In the genomic region with DNA sequence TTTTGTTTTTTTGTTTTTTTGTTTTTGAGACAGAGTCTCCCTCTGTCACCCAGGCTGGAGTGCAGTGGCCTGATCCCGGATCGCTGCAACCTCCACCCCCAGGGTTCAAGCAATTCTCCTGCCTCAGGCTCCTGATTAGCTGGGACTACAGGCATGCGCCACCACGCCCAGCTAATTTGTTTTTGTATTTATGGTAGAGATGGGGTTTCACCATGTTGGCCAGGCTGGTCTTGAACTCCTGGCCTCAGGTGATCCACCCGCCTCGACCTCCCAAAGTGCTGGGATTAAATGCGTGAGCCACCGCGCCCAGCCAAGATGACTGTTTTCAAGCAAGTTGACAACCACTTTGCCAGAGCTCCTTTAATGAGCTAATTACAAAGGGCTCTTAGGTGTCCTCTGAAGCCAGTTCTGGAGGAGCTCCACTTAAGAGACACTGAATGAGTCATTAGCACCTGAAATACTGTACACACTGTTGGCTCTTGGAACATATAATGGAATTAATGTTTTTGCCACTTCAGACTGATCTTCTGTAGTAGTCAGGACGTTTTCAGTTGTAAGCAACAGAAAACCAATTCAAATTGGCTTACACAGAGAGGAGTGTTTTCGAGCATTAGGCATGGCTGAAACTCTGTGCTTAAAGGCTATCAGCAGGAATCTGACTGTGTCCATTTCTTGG, we compare ENCODE assay signal across 23 cellular contexts. TPM values are rescaled to one million over a fixed set of nuclear protein-coding genes. Genes with fewer than 3 reads are reported as not detected.
DNase-seq lines count a peak whose midpoint lies in the region; ATAC-seq and TF ChIP-seq lines count a peak whose summit lies in the region.
"Had no signal": no experiment of that assay in that cellular context is flagged by ENCODE, and none has a peak within 500 bp of the region (broad histone marks: within the 10 kb centered on the region; RNA-seq: fewer than 3 reads in every experiment).

No MANE protein-coding gene starts in this region.

- H3K27me3 ChIP-seq in GM23338 (ENCODE audit: insufficient read depth) (no peaks in the 10 kb centered on the region), H7 (ENCODE audit: control insufficient read depth, insufficient read depth, low read length) (no peaks in the 10 kb centered on the region), WERI-Rb-1 (ENCODE audit: insufficient read depth, low read depth, severe bottlenecking) (no peaks in the 10 kb centered on the region)
- H3K27me3 ChIP-seq: adrenal gland, cardiac muscle cell, right atrium auricular region, upper lobe of left lung had no signal

- no peak overlapping the region for H3K4me2 ChIP-seq in GM23338
- H3K4me2 ChIP-seq: SK-N-SH had no signal

- TF ChIP-seq CTCF in GM23338 (conservative IDR thresholded peaks at IDR 0.05; ENCODE audit: low read depth in 2 of 2) (no peak), WERI-Rb-1 (IDR thresholded peaks at IDR 0.05; ENCODE audit: low read depth, low read length) (no peak)

- no peaks in the 10 kb centered on the region for H3K9me2 ChIP-seq in GM23338 (ENCODE audit: insufficient read depth)
- H3K9me2 ChIP-seq: SK-N-SH had no signal

- no peak for ATAC-seq in GM23338

- H3K9me3 ChIP-seq in WERI-Rb-1 (ENCODE audit: severe bottlenecking) = no peaks in the 10 kb centered on the region
- H3K9me3 ChIP-seq: adrenal gland, Caco-2, right atrium auricular region, SK-N-SH, upper lobe of left lung had no signal

- no peaks in the 10 kb centered on the region for H3F3A ChIP-seq in GM23338 (replicated peaks; ENCODE audit: low read depth)

- H3K27ac ChIP-seq in GM23338 (ENCODE audit: low read depth) (no peak overlapping the region), WERI-Rb-1 (no peak overlapping the region)
- H3K27ac ChIP-seq: adrenal gland, cardiac muscle cell, epithelial cell of prostate, right atrium auricular region, upper lobe of left lung had no signal

- no peaks in the 10 kb centered on the region for H3K4me1 ChIP-seq in GM23338 (ENCODE audit: insufficient read depth)
- H3K4me1 ChIP-seq: adrenal gland, right atrium auricular region, upper lobe of left lung had no signal

- H3K36me3 Mint-ChIP-seq in GM23338 (ENCODE audit: low read depth) = no peaks in the 10 kb centered on the region

- H3K4me1 Mint-ChIP-seq in GM23338 = peaks cover 9% of the 10 kb centered on the region; the same call in 2 of the 3 replicates

- peak overlapping the region; percentile 85 for H2AFZ ChIP-seq in GM23338

- DNase-seq in GM23338 (ENCODE audit: low spot score) (no peak), NCI-H187 treated with DMSO at 0.1 percent for 48 hours (lab: John Stamatoyannopoulos, UW) (peak; percentile 63), astrocyte of the hippocampus (ENCODE audit: low read depth, low spot score) (peak; percentile 11), mesenteric fat pad (ENCODE audit: low spot score) (peak; percentile 41), H7 (no peak), NCI-H2171 treated with DMSO at 0.1 percent for 48 hours (lab: John Stamatoyannopoulos, UW) (no peak), WERI-Rb-1 (no peak)
- DNase-seq: activated B cell treated with CpG ODN at 0.5 μM for 24 hours; activated CD4-positive, alpha-beta T cell treated with anti-CD3 and anti-CD28 coated beads, Interleukin-2, amount 50 U/mL, for 48 hours; activated effector memory CD4-positive, alpha-beta T cell treated with anti-CD3 and anti-CD28 coated beads, Interleukin-2, amount 50 U/mL, for 16 hours; adrenal gland; Caco-2; dermis blood vessel endothelial cell; foreskin melanocyte; hypothalamus; IMR-90; NK-92 treated with Interleukin-12 subunit alpha and Interleukin-12 subunit beta, amount 100 ng/mL, for 24 hours; RPMI8226; SK-N-SH; upper lobe of left lung had no signal

- H4K20me1 ChIP-seq in GM23338 (replicated peaks; ENCODE audit: insufficient read depth) = no peaks in the 10 kb centered on the region

- no peak overlapping the region for H3K27ac Mint-ChIP-seq in GM23338

- no peak overlapping the region for H3K4me3 Mint-ChIP-seq in GM23338
- H3K4me3 Mint-ChIP-seq: activated B cell treated with CpG ODN at 0.5 μM for 24 hours had no signal

- peaks cover 4% of the 10 kb centered on the region for H3K27me3 Mint-ChIP-seq in GM23338 (ENCODE audit: insufficient read depth, low read depth, poor library complexity)
- H3K27me3 Mint-ChIP-seq: activated B cell treated with CpG ODN at 0.5 μM for 24 hours had no signal

- no peaks in the 10 kb centered on the region for H3K79me2 ChIP-seq in GM23338 (replicated peaks; ENCODE audit: insufficient read depth)

- no peaks in the 10 kb centered on the region for H3K9me3 Mint-ChIP-seq in GM23338

- no peaks in the 10 kb centered on the region for H3K36me3 ChIP-seq in GM23338 (ENCODE audit: insufficient read depth)
- H3K36me3 ChIP-seq in H7 (replicated peaks; ENCODE audit: control insufficient read depth, insufficient read depth, low read length) = no peaks in the 10 kb centered on the region
- no peaks in the 10 kb centered on the region for H3K36me3 ChIP-seq in WERI-Rb-1
- H3K36me3 ChIP-seq: adrenal gland, cardiac muscle cell, right atrium auricular region, upper lobe of left lung had no signal

- H3K4me3 ChIP-seq in GM23338 = no peak overlapping the region
- H3K4me3 ChIP-seq in H7 (ENCODE audit: insufficient read depth, low read depth, low read length) = no peak overlapping the region
- H3K4me3 ChIP-seq in WERI-Rb-1 (ENCODE audit: low read depth, low read length) = no peak overlapping the region
- H3K4me3 ChIP-seq: adrenal gland, cardiac muscle cell, right atrium auricular region, upper lobe of left lung had no signal

TF ChIP-seq in GM23338, 12 proteins besides CTCF, POLR2A, EP300 and RAD21 (continues in another document):
- TF ChIP-seq ZNF331 (CRISPR knock-in tag; IDR thresholded peaks at IDR 0.05; ENCODE audit: low read depth) (no peak), NANOG (IDR thresholded peaks at IDR 0.05; ENCODE audit: borderline replicate concordance) (no peak), EZH2phosphoT487 (IDR thresholded peaks at IDR 0.05; ENCODE audit: unreplicated experiment) (no peak), POLR2AphosphoS5 (IDR thresholded peaks at IDR 0.05; ENCODE audit: low read depth) (no peak), STAT1 (IDR thresholded peaks at IDR 0.05; ENCODE audit: unreplicated experiment) (no peak), EZH2 (IDR thresholded peaks at IDR 0.05; ENCODE audit: low read depth, unreplicated experiment) (no peak), JUNB (IDR thresholded peaks at IDR 0.05; ENCODE audit: unreplicated experiment) (no peak)
- TF ChIP-seq, protein P1, sequence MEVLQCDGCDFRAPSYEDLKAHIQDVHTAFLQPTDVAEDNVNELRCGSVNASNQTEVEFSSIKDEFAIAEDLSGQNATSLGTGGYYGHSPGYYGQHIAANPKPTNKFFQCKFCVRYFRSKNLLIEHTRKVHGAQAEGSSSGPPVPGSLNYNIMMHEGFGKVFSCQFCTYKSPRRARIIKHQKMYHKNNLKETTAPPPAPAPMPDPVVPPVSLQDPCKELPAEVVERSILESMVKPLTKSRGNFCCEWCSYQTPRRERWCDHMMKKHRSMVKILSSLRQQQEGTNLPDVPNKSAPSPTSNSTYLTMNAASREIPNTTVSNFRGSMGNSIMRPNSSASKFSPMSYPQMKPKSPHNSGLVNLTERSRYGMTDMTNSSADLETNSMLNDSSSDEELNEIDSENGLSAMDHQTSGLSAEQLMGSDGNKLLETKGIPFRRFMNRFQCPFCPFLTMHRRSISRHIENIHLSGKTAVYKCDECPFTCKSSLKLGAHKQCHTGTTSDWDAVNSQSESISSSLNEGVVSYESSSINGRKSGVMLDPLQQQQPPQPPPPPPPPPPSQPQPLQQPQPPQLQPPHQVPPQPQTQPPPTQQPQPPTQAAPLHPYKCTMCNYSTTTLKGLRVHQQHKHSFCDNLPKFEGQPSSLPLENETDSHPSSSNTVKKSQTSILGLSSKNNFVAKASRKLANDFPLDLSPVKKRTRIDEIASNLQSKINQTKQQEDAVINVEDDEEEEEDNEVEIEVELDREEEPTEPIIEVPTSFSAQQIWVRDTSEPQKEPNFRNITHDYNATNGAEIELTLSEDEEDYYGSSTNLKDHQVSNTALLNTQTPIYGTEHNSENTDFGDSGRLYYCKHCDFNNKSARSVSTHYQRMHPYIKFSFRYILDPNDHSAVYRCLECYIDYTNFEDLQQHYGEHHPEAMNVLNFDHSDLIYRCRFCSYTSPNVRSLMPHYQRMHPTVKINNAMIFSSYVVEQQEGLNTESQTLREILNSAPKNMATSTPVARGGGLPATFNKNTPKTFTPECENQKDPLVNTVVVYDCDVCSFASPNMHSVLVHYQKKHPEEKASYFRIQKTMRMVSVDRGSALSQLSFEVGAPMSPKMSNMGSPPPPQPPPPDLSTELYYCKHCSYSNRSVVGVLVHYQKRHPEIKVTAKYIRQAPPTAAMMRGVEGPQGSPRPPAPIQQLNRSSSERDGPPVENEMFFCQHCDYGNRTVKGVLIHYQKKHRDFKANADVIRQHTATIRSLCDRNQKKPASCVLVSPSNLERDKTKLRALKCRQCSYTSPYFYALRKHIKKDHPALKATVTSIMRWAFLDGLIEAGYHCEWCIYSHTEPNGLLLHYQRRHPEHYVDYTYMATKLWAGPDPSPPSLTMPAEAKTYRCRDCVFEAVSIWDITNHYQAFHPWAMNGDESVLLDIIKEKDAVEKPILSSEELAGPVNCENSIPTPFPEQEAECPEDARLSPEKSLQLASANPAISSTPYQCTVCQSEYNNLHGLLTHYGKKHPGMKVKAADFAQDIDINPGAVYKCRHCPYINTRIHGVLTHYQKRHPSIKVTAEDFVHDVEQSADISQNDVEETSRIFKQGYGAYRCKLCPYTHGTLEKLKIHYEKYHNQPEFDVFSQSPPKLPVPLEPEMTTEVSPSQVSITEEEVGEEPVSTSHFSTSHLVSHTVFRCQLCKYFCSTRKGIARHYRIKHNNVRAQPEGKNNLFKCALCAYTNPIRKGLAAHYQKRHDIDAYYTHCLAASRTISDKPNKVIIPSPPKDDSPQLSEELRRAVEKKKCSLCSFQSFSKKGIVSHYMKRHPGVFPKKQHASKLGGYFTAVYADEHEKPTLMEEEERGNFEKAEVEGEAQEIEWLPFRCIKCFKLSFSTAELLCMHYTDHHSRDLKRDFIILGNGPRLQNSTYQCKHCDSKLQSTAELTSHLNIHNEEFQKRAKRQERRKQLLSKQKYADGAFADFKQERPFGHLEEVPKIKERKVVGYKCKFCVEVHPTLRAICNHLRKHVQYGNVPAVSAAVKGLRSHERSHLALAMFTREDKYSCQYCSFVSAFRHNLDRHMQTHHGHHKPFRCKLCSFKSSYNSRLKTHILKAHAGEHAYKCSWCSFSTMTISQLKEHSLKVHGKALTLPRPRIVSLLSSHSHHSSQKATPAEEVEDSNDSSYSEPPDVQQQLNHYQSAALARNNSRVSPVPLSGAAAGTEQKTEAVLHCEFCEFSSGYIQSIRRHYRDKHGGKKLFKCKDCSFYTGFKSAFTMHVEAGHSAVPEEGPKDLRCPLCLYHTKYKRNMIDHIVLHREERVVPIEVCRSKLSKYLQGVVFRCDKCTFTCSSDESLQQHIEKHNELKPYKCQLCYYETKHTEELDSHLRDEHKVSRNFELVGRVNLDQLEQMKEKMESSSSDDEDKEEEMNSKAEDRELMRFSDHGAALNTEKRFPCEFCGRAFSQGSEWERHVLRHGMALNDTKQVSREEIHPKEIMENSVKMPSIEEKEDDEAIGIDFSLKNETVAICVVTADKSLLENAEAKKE (CRISPR knock-in tag; IDR thresholded peaks at IDR 0.05) = no peak

RNA-seq across cellular contexts. Expression of a gene that starts 55.4 kb away (rescaled TPM):
- total RNA-seq in GM23338 (2014; rRNA removed; shearing (Covaris generic)) = 73.6 and 90.7 TPM in 2 replicates
- polyA plus RNA-seq in GM23338 (2016; fragmentation: Nextera tagmentation; extraction: Ambion mirVana) = 18.7 and 20.9 TPM in 2 replicates
- total RNA-seq in mesenteric fat pad = 136 TPM
- 39.7 and 49.3 TPM in 2 replicates for total RNA-seq in H7 (2014; rRNA removed; shearing (Covaris generic))

Comparison
In these comparisons a context has a peak if more than half of its experiments do, and no peak if none do; other contexts are left out.
1. DNase-seq: peak in NCI-H187 treated with DMSO at 0.1 percent for 48 hours (single experiment), astrocyte of the hippocampus (single experiment) and mesenteric fat pad (single experiment); none in GM23338 (single experiment), H7 (single experiment), NCI-H2171 treated with DMSO at 0.1 percent for 48 hours (single experiment) and WERI-Rb-1 (single experiment).